In the genomic region with DNA sequence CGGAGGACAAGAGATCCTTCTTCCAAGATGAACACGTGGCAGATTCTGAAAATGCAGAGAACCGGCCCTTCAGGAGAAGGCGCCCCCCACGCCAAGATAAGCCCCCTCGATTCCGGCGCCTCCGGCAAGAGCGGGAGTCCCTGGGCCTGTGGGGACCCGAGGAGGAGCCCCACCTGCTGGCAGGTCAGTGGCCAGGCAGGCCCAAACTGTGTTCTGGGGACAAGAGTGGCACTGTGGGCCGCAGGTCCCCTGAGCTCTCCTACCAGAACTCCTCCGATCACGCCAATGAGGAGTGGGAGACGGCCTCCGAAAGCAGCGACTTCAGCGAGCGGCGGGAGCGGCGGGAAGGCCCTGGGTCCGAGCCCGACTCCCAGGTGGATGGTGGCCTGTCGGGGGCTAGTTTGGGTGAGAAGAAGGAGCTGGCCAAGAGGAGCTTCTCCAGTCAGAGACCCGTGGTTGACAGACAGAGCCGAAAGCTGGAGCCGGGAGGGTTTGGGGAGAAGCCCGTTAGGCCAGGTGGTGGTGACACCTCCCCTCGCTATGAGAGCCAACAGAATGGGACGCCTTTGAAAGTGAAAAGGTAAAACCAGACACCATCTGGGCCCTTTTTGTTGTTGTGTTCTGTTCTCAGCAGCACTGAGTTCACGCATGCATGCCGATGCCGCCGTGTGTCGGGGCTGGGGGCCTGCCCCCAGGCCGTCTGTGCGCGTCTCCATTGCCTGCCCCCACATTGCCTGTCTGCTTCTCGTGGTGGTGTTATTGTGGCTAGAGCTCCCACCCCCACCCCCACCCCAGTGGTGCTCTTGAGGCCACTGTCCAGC, we compare ENCODE assay signal across 9 cellular contexts. TPM values are rescaled to one million over a fixed set of nuclear protein-coding genes. Genes with fewer than 3 reads are reported as not detected.
DNase-seq lines count a peak whose midpoint lies in the region; ATAC-seq and TF ChIP-seq lines count a peak whose summit lies in the region.
"Had no signal": no experiment of that assay in that cellular context is flagged by ENCODE, and none has a peak within 500 bp of the region (broad histone marks: within the 10 kb centered on the region; RNA-seq: fewer than 3 reads in every experiment).

No MANE protein-coding gene starts in this region.

- no peak for DNase-seq in AG09309 (ENCODE audit: low read depth)
- no peak for DNase-seq in cardiac fibroblast (ENCODE audit: low read depth in 2 of 2)
- no peak for DNase-seq in left lobe of liver (ENCODE audit: low spot score)
- DNase-seq in globus pallidus (ENCODE audit: low spot score) = no peak
- no peak for DNase-seq in dedifferentiated amniotic fluid mesenchymal stem cell (ENCODE audit: extremely low spot score)
- no peak for DNase-seq in HK-2 (ENCODE audit: unreplicated experiment)
- no peak for DNase-seq in D341Med (ENCODE audit: low spot score)
- DNase-seq: NCI-H226 had no signal

- peaks cover 95% of the 10 kb centered on the region for H3K36me3 ChIP-seq in HUES48 (ENCODE audit: control insufficient read depth, insufficient read depth, low read length)

- no peak overlapping the region for H3K4me3 ChIP-seq in AG09309 (ENCODE audit: control insufficient read depth, low read depth, low read length)
- no peak overlapping the region for H3K4me3 ChIP-seq in HUES48 (ENCODE audit: low read depth, low read length)
- no peak overlapping the region for H3K4me3 ChIP-seq in cardiac fibroblast (replicated peaks in 1 of 2; ENCODE audit: low read depth in 2 of 2, low read length in 2 of 2)

- H3K9ac ChIP-seq in HUES48 (ENCODE audit: low read depth, low read length) = no peak overlapping the region

- TF ChIP-seq CTCF in AG09309 (IDR thresholded peaks at IDR 0.05; ENCODE audit: control insufficient read depth, insufficient read depth, low read depth, low read length, missing control alignments) = peak; percentile 53
- TF ChIP-seq CTCF in cardiac fibroblast (IDR thresholded peaks at IDR 0.05; ENCODE audit: low read depth, low read length) = peak; percentile 49

- H3K27me3 ChIP-seq in HUES48 (ENCODE audit: control insufficient read depth, insufficient read depth, low read length) = no peaks in the 10 kb centered on the region

- no peaks in the 10 kb centered on the region for H3K4me1 ChIP-seq in HUES48 (ENCODE audit: control insufficient read depth, insufficient read depth, low read length)

- H3K9me3 ChIP-seq in HUES48 (ENCODE audit: control insufficient read depth, insufficient read depth, low read length) = no peaks in the 10 kb centered on the region

- ATAC-seq in left lobe of liver = peak; percentile 47

- peak overlapping the region; percentile 4 for H3K27ac ChIP-seq in HUES48 (ENCODE audit: low read depth, low read length)

RNA-seq across cellular contexts. Expression of a gene that starts 26.6 kb away (rescaled TPM):
- 14.4 TPM for total RNA-seq in left lobe of liver

RNA-seq across cellular contexts. Expression of a gene that starts 54.9 kb away (rescaled TPM):
- total RNA-seq in left lobe of liver = 40.2 TPM
